Comparison of ENCODE assay signal across 10 cellular contexts in the genomic region with DNA sequence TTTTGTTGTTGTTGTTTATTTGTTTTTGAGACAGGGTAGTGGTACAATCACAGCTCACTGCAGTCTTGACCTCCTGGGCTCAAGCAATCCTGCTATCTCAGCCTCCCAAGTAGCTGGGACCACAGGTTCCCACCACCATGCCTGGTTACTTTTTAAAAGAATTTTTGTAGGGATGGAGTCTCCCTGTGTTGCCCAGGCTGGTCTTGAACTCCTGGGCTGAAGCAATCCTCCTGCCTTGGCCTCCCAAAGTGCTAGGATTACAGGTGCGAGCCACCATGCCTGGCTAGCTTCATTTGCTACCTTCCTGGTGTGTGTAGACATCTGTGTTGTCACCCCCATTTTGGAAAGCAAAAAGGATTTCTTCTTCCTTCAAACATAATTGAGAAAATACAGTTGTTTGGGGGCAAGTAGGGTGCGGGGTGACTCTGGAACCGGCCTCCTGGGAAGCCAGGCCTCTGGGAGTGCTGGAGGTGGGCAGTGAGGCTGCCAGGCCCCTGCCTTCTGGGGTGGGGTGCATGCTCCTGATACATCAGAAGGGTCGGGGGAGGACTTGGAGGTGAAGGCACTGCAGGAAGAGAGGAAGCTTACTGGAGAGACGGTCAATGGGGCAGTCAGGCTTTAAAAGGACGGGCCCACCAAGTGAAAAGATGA. TPM values are rescaled to one million over a fixed set of nuclear protein-coding genes. Genes with fewer than 3 reads are reported as not detected.
DNase-seq lines count a peak whose midpoint lies in the region; ATAC-seq, FAIRE-seq and TF ChIP-seq lines count a peak whose summit lies in the region.
"Had no signal": no experiment of that assay in that cellular context is flagged by ENCODE, and none has a peak within 500 bp of the region (broad histone marks: within the 10 kb centered on the region; RNA-seq: fewer than 3 reads in every experiment).

No MANE protein-coding gene starts in this region.

- POLR2A ChIA-PET in A673 (lab: Charles Lee; ENCODE audit: low non-redundant PET), result no interaction called here

- peaks cover 66 to 73% of the 10 kb centered on the region in 2 donors for H3K4me1 Mint-ChIP-seq in natural killer cell treated with Interleukin-12 subunit alpha and Interleukin-12 subunit beta and Interleukin-15 and Interleukin-18, amount 100 ng/mL, for 72 hours (ENCODE audit: low read depth in 2 of 2)

- CTCF ChIA-PET in A673 (lab: Charles Lee), result no interaction called here

- no peak for TF ChIP-seq POLR2A in GM12892 (IDR thresholded peaks at IDR 0.05; ENCODE audit: low read depth, low read length)

- H3K27ac Mint-ChIP-seq in natural killer cell treated with Interleukin-12 subunit alpha and Interleukin-12 subunit beta and Interleukin-15 and Interleukin-18, amount 100 ng/mL, for 72 hours, result peak overlapping the region in 1 of 2 donors; percentile 77

- H3K4me3 Mint-ChIP-seq in natural killer cell treated with Interleukin-12 subunit alpha and Interleukin-12 subunit beta and Interleukin-15 and Interleukin-18, amount 100 ng/mL, for 72 hours, result peak overlapping the region; percentile 71

- no peak for ATAC-seq in natural killer cell treated with Interleukin-12 subunit alpha and Interleukin-12 subunit beta and Interleukin-15 and Interleukin-18, amount 100 ng/mL, for 72 hours
- no peak for ATAC-seq in GM21717 (IDR thresholded peaks at IDR 0.05; ENCODE audit: unreplicated experiment)

- H3K27me3 Mint-ChIP-seq in natural killer cell treated with Interleukin-12 subunit alpha and Interleukin-12 subunit beta and Interleukin-15 and Interleukin-18, amount 100 ng/mL, for 72 hours, result no peaks in the 10 kb centered on the region

- peak overlapping the region; percentile 75 for H3K27ac ChIP-seq in A673 (ENCODE audit: low read depth, low read length, poor library complexity, severe bottlenecking)
- peak overlapping the region in 58 of 59 donors; percentile 42 to 100 (median 98) for H3K27ac ChIP-seq in dorsolateral prefrontal cortex

- peaks cover 5% of the 10 kb centered on the region for H3K9me3 Mint-ChIP-seq in natural killer cell treated with Interleukin-12 subunit alpha and Interleukin-12 subunit beta and Interleukin-15 and Interleukin-18, amount 100 ng/mL, for 72 hours

- no peak for DNase-seq in A673 (ENCODE audit: low spot score)
- no peak for DNase-seq in GM12892 (ENCODE audit: insufficient read length)
- DNase-seq in dorsolateral prefrontal cortex, result peak in 5 of 10 donors; percentile 15 to 37 (median 17)
- no peak for DNase-seq in natural killer cell treated with Interleukin-12 subunit alpha and Interleukin-12 subunit beta and Interleukin-15 and Interleukin-18, amount 100 ng/mL, for 72 hours (ENCODE audit: low spot score)
- no peak for DNase-seq in anterior cingulate cortex (lab: John Stamatoyannopoulos, UW)
- no peak for DNase-seq in NOMO-1 treated with DMSO at 0.1 percent for 48 hours (lab: John Stamatoyannopoulos, UW; ENCODE audit: unreplicated experiment)
- no peak for DNase-seq in DMS114 treated with DMSO at 0.1 percent for 48 hours (lab: John Stamatoyannopoulos, UW; ENCODE audit: unreplicated experiment)
- DNase-seq: NCI-H1436 treated with DMSO at 0.1 percent for 48 hours, NCI-H82 had no signal

- no peaks in the 10 kb centered on the region for H3K36me3 Mint-ChIP-seq in natural killer cell treated with Interleukin-12 subunit alpha and Interleukin-12 subunit beta and Interleukin-15 and Interleukin-18, amount 100 ng/mL, for 72 hours

- no peaks in the 10 kb centered on the region for H3K9me3 ChIP-seq in A673 (ENCODE audit: low read depth, low read length, poor library complexity, severe bottlenecking)

- H3K4me3 ChIP-seq in A673 (ENCODE audit: low read depth, low read length, poor library complexity, severe bottlenecking) (no peak overlapping the region), dorsolateral prefrontal cortex (peak overlapping the region in 3 of 59 donors; percentile 3 to 30 (median 5))

- TF ChIP-seq CTCF in A673 (conservative IDR thresholded peaks at IDR 0.05; ENCODE audit: low read depth, low read length), result no peak
- no peak for TF ChIP-seq CTCF in dorsolateral prefrontal cortex (IDR thresholded peaks at IDR 0.05 in 54 of 56, conservative IDR thresholded peaks at IDR 0.05 in 2 of 56; ENCODE audit: low read depth in 1 of 56, partially characterized antibody in 56 of 56)

- BruUV-seq in A673 (replicated peaks; lab: Mats Ljungman, UMichigan), result no TSS peak

- peaks cover 53% of the 10 kb centered on the region for H3K4me1 ChIP-seq in A673 (ENCODE audit: insufficient read depth, low read length, poor library complexity, severe bottlenecking)

- H3K27me3 ChIP-seq in A673 (replicated peaks; ENCODE audit: insufficient read depth, low read depth, low read length, poor library complexity), result no peaks in the 10 kb centered on the region
- H3K27me3 ChIP-seq in dorsolateral prefrontal cortex, result no peaks in the 10 kb centered on the region

- intact Hi-C loops in A673 (cut with micrococcal nuclease; ENCODE audit: unreplicated experiment), result no loop called here
- intact Hi-C loops in dorsolateral prefrontal cortex (cut with DNase I), result no loop called here

- peak; percentile 17 for FAIRE-seq in GM12892 (lab: Jason Lieb, UNC)

- no peaks in the 10 kb centered on the region for H3K36me3 ChIP-seq in A673 (ENCODE audit: insufficient read depth, low read length, poor library complexity, severe bottlenecking)

RNA-seq across cellular contexts. Expression of gene SYNJ2, which starts 28.4 kb away (rescaled TPM):
- total RNA-seq in A673 (2021) (34.5 and 37.0 TPM in 2 replicates), dorsolateral prefrontal cortex (100 to 1,000 TPM in 47 of 120 experiments, 10 to 100 TPM in 73; 41.0 to 257 (median 86.5) TPM)
- 2.7 TPM for polyA plus RNA-seq in GM12892 (2012; ENCODE audit: missing spikeins)
- total RNA-seq in natural killer cell treated with Interleukin-12 subunit alpha and Interleukin-12 subunit beta and Interleukin-15 and Interleukin-18, amount 100 ng/mL, for 72 hours, result 10 to 100 TPM; 24.7 to 37.3 TPM
